Comparison of ENCODE assay signal across 10 cellular contexts in genomic region chr10:100265821-100266485, GRCh38. TPM values are rescaled to one million over a fixed set of nuclear protein-coding genes. Genes with fewer than 3 reads are reported as not detected.
A peak's percentile ranks its signal among the peaks of the same experiment; 100 is the strongest.
DNase-seq lines count a peak whose midpoint lies in the region; ATAC-seq, FAIRE-seq and TF ChIP-seq lines count a peak whose summit lies in the region.
"Had no signal": no experiment of that assay in that cellular context is flagged by ENCODE, and none has a peak within 500 bp of the region (broad histone marks: within the 10 kb centered on the region; RNA-seq: fewer than 3 reads in every experiment).

No MANE protein-coding gene starts in this region.

- no peak for TF ChIP-seq POLR2A in A549 (IDR thresholded peaks at IDR 0.05; ENCODE audit: low read length)

- 92% methylated on average over 15 of the region's 15 CpGs for WGBS in A549 (ENCODE audit: missing lambda C conversion rate)
- WGBS in GM23248 (ENCODE audit: low coverage in 1 of 2, low lambda C conversion rate in 2 of 2, missing lambda C conversion rate in 2 of 2), 2 experiments = 90 to 91% methylated on average over 15 of the region's 15 CpGs

- H3K27me3 ChIP-seq in GM23248 (replicated peaks; ENCODE audit: insufficient read depth) = no peaks in the 10 kb centered on the region
- H3K27me3 ChIP-seq in lower lobe of right lung (ENCODE audit: low read depth) = no peaks in the 10 kb centered on the region

- peaks cover 7% of the 10 kb centered on the region for H3F3A ChIP-seq in GM23248 (ENCODE audit: insufficient read depth)

- peaks cover 15% of the 10 kb centered on the region for H3K36me3 Mint-ChIP-seq in activated CD8-positive, alpha-beta T cell treated with anti-CD3 and anti-CD28 coated beads, Interleukin-2, amount 10 ng/mL, durations not matched to agents 7 days and 5 days (ENCODE audit: low read depth)

- H3K4me3 Mint-ChIP-seq in activated CD8-positive, alpha-beta T cell treated with anti-CD3 and anti-CD28 coated beads, Interleukin-2, amount 10 ng/mL, durations not matched to agents 7 days and 5 days = peak overlapping the region; percentile 57

- no peaks in the 10 kb centered on the region for H3K27me3 Mint-ChIP-seq in activated CD8-positive, alpha-beta T cell treated with anti-CD3 and anti-CD28 coated beads, Interleukin-2, amount 10 ng/mL, durations not matched to agents 7 days and 5 days (ENCODE audit: low read depth)

- in situ Hi-C loops in GM23248 (cut with MboI) = no loop called here

- DNase-seq in A549 (ENCODE audit: low read depth in 1 of 2, low spot score in 1 of 2) (no peak), GM23248 (peak; percentile 21), lower lobe of right lung (no peak), NCI-H1417 treated with DMSO at 0.1 percent for 48 hours (lab: John Stamatoyannopoulos, UW) (no peak), SIG-M5 treated with dmso at 0.1 percent for 504 hours (lab: John Stamatoyannopoulos, UW; ENCODE audit: unreplicated experiment) (no peak)
- DNase-seq in activated CD8-positive, alpha-beta T cell treated with anti-CD3 and anti-CD28 coated beads, Interleukin-2, amount 10 ng/mL, durations not matched to agents 7 days and 5 days = no peak
- DNase-seq: DMS79 treated with DMSO at 0.1 percent for 48 hours, NCI-H446 had no signal

- no peak overlapping the region for H2AFZ ChIP-seq in GM23248

- TF ChIP-seq RAD21 in A549 (conservative IDR thresholded peaks at IDR 0.05 in 1 of 2, IDR thresholded peaks at IDR 0.05 in 1 of 2) = no peak

- no peaks in the 10 kb centered on the region for H3K9me3 ChIP-seq in A549
- H3K9me3 ChIP-seq in GM23248 (ENCODE audit: low read depth) = no peaks in the 10 kb centered on the region
- H3K9me3 ChIP-seq in lower lobe of right lung = no peaks in the 10 kb centered on the region

- H3K4me2 ChIP-seq in A549 = peak overlapping the region; percentile 86
- H3K4me2 ChIP-seq in GM23248 (ENCODE audit: unreplicated experiment) = peak overlapping the region; percentile 87

- H3K79me2 ChIP-seq in GM23248 (ENCODE audit: insufficient read depth) = peaks cover 62% of the 10 kb centered on the region

- H3K4me3 ChIP-seq in A549 (peak overlapping the region; percentile 83; the same call in 2 of the 3 replicates), GM23248 (peak overlapping the region; percentile 93), lower lobe of right lung (peak overlapping the region; percentile 93)

- H3K36me3 ChIP-seq in GM23248 (ENCODE audit: low read depth) (no peaks in the 10 kb centered on the region; the same call in 1 of the 2 replicates), lower lobe of right lung (peaks cover 22% of the 10 kb centered on the region)

- H3K9ac ChIP-seq in GM23248 = peak overlapping the region; percentile 96; the same call in 1 of the 2 replicates

- peak overlapping the region; percentile 44 for H3K27ac Mint-ChIP-seq in activated CD8-positive, alpha-beta T cell treated with anti-CD3 and anti-CD28 coated beads, Interleukin-2, amount 10 ng/mL, durations not matched to agents 7 days and 5 days

- no peak for FAIRE-seq in A549 (lab: Jason Lieb, UNC)

- H3K9me2 ChIP-seq in GM23248 (ENCODE audit: insufficient read depth) = no peaks in the 10 kb centered on the region

- no peak overlapping the region for H3K27ac ChIP-seq in A549
- no peak overlapping the region for H3K27ac ChIP-seq in GM23248
- H3K27ac ChIP-seq in lower lobe of right lung = no peak overlapping the region

- H3K4me1 Mint-ChIP-seq in activated CD8-positive, alpha-beta T cell treated with anti-CD3 and anti-CD28 coated beads, Interleukin-2, amount 10 ng/mL, durations not matched to agents 7 days and 5 days (ENCODE audit: low read depth) = peaks cover 28% of the 10 kb centered on the region

- no peak for TF ChIP-seq EP300 in A549 (IDR thresholded peaks at IDR 0.05)

- POLR2A ChIA-PET in A549 (lab: Yijun Ruan, JAX) = no interaction called here
- POLR2A ChIA-PET in activated CD8-positive, alpha-beta T cell treated with anti-CD3 and anti-CD28 coated beads, Interleukin-2, amount 10 ng/mL, durations not matched to agents 7 days and 5 days (lab: Charles Lee) = interaction anchor here (0.6 kb wide), 1 partner anchor 731 kb away, joined by 3 read pairs; no protein-coding TSS in a partner anchor

- CTCF ChIA-PET in A549 (lab: Yijun Ruan, JAX) = no interaction called here
- CTCF ChIA-PET in activated CD8-positive, alpha-beta T cell treated with anti-CD3 and anti-CD28 coated beads, Interleukin-2, amount 10 ng/mL, durations not matched to agents 7 days and 5 days (lab: Charles Lee) = interaction anchor here (1.0 kb wide), 1 partner anchor 12 kb away, joined by 3 read pairs; no protein-coding TSS in a partner anchor

- H4K20me1 ChIP-seq in GM23248 (ENCODE audit: insufficient read depth) = no peaks in the 10 kb centered on the region

- no peaks in the 10 kb centered on the region for H3K9me3 Mint-ChIP-seq in activated CD8-positive, alpha-beta T cell treated with anti-CD3 and anti-CD28 coated beads, Interleukin-2, amount 10 ng/mL, durations not matched to agents 7 days and 5 days (ENCODE audit: insufficient read depth)

- TF ChIP-seq CTCF in A549 (IDR thresholded peaks at IDR 0.05) (no peak), lower lobe of right lung (IDR thresholded peaks at IDR 0.05) (no peak)

- intact Hi-C loops in lower lobe of right lung (cut with DNase I) = no loop called here

- no peak for ATAC-seq in A549
- no peak for ATAC-seq in activated CD8-positive, alpha-beta T cell treated with anti-CD3 and anti-CD28 coated beads, Interleukin-2, amount 10 ng/mL, durations not matched to agents 7 days and 5 days
- ATAC-seq in lower lobe of right lung = no peak
- ATAC-seq in HG03571 (IDR thresholded peaks at IDR 0.05; ENCODE audit: unreplicated experiment) = no peak
- ATAC-seq in GM18868 (IDR thresholded peaks at IDR 0.05; ENCODE audit: unreplicated experiment) = no peak

- H3K4me1 ChIP-seq in A549 (peaks cover 8% of the 10 kb centered on the region; the same call in 1 of the 3 replicates), GM23248 (ENCODE audit: insufficient read depth) (0 out of 2 replicates have a peak, but pooled peaks cover 6% of the 10 kb centered on the region), lower lobe of right lung (peaks cover 22% of the 10 kb centered on the region)

TF ChIP-seq in A549, 52 proteins besides CTCF, POLR2A, EP300 and RAD21 (continues in another document):
- no peak for TF ChIP-seq CBX8 (IDR thresholded peaks at IDR 0.05)
- TF ChIP-seq CEBPB (IDR thresholded peaks at IDR 0.05) = no peak
- TF ChIP-seq RFX5 (IDR thresholded peaks at IDR 0.05) = no peak
- TF ChIP-seq SREBF2 (IDR thresholded peaks at IDR 0.05) = no peak
- TF ChIP-seq CHD4 (IDR thresholded peaks at IDR 0.05; ENCODE audit: borderline replicate concordance) = no peak
- no peak for TF ChIP-seq NPAS2 (CRISPR knock-in tag; IDR thresholded peaks at IDR 0.05; ENCODE audit: borderline replicate concordance)
- no peak for TF ChIP-seq CHD2 (IDR thresholded peaks at IDR 0.05; ENCODE audit: low read length, partially characterized antibody)
- no peak for TF ChIP-seq BCL3 (IDR thresholded peaks at IDR 0.05)
- no peak for TF ChIP-seq NR3C1 (IDR thresholded peaks at IDR 0.05)
- no peak for TF ChIP-seq JUNB (IDR thresholded peaks at IDR 0.05)

RNA-seq across cellular contexts. Expression of gene CWF19L1, which starts 1.5 kb away (rescaled TPM):
- polyA plus RNA-seq in A549 (2011; rRNA removed) (30.2 and 33.6 TPM in 2 replicates), A549 (2017; fragmentation: RNase III; extraction: RNeasy Plus Mini Kit Qiagen cat#74134 plus additional on column Dnase treatment) (24.7 to 25.6 TPM (median 24.7 TPM) in 3 replicates), GM23248 (2016; fragmentation: Nextera tagmentation; extraction: Ambion mirVana) (17.4 and 17.5 TPM in 2 replicates)
- polyA plus RNA-seq in A549 (2012; cell fraction: cytosol; rRNA removed) = 8.6 and 9.1 TPM in 2 replicates
- 9.7 and 18.8 TPM in 2 replicates for polyA plus RNA-seq in A549 (2012; cell fraction: nucleus; rRNA removed)
- 20.2 and 20.9 TPM in 2 replicates for polyA minus RNA-seq in A549 (2011; rRNA and poly(A)+ RNA removed)
- 22.6 and 25.9 TPM in 2 replicates for total RNA-seq in GM23248 (2014; rRNA removed; shearing (Covaris generic))
- 10 to 100 TPM; 42.9 to 46.9 TPM for total RNA-seq in activated CD8-positive, alpha-beta T cell treated with anti-CD3 and anti-CD28 coated beads, Interleukin-2, amount 10 ng/mL, durations not matched to agents 7 days and 5 days
- total RNA-seq in lower lobe of right lung = 18.1 TPM

RNA-seq across cellular contexts. Expression of gene BLOC1S2, which starts 20.5 kb away (rescaled TPM):
- polyA plus RNA-seq in A549 (2011; rRNA removed) (56.9 and 91.0 TPM in 2 replicates), A549 (2017; fragmentation: RNase III; extraction: RNeasy Plus Mini Kit Qiagen cat#74134 plus additional on column Dnase treatment) (87.6 to 90.9 TPM (median 88.5 TPM) in 3 replicates), GM23248 (2016; fragmentation: Nextera tagmentation; extraction: Ambion mirVana) (90.8 and 97.6 TPM in 2 replicates)
- polyA plus RNA-seq in A549 (2012; cell fraction: cytosol; rRNA removed) = 24.2 and 26.6 TPM in 2 replicates
- 7.9 and 8.7 TPM in 2 replicates for polyA plus RNA-seq in A549 (2012; cell fraction: nucleus; rRNA removed)
- polyA minus RNA-seq in A549 (2011; rRNA and poly(A)+ RNA removed) = 10.3 and 10.7 TPM in 2 replicates
- 56.7 and 72.6 TPM in 2 replicates for total RNA-seq in GM23248 (2014; rRNA removed; shearing (Covaris generic))
- 10 to 100 TPM; 49.9 to 54.6 TPM for total RNA-seq in activated CD8-positive, alpha-beta T cell treated with anti-CD3 and anti-CD28 coated beads, Interleukin-2, amount 10 ng/mL, durations not matched to agents 7 days and 5 days
- 45.4 TPM for total RNA-seq in lower lobe of right lung

RNA-seq across cellular contexts. Expression of gene CHUK, which starts 36.6 kb away (rescaled TPM):
- 33.2 and 44.5 TPM in 2 replicates for polyA plus RNA-seq in A549 (2011; rRNA removed)
- 8.6 and 8.7 TPM in 2 replicates for polyA plus RNA-seq in A549 (2012; cell fraction: cytosol; rRNA removed)
- polyA plus RNA-seq in A549 (2012; cell fraction: nucleus; rRNA removed) = 3.8 and 5.8 TPM in 2 replicates
- 22.6 to 23.5 TPM (median 22.7 TPM) in 3 replicates for polyA plus RNA-seq in A549 (2017; fragmentation: RNase III; extraction: RNeasy Plus Mini Kit Qiagen cat#74134 plus additional on column Dnase treatment)
- polyA minus RNA-seq in A549 (2011; rRNA and poly(A)+ RNA removed) = 14.5 and 15.8 TPM in 2 replicates
- 18.7 and 21.7 TPM in 2 replicates for total RNA-seq in GM23248 (2014; rRNA removed; shearing (Covaris generic))
- polyA plus RNA-seq in GM23248 (2016; fragmentation: Nextera tagmentation; extraction: Ambion mirVana) = 11.0 and 12.7 TPM in 2 replicates
- total RNA-seq in activated CD8-positive, alpha-beta T cell treated with anti-CD3 and anti-CD28 coated beads, Interleukin-2, amount 10 ng/mL, durations not matched to agents 7 days and 5 days = 10 to 100 TPM; 25.2 to 28.1 TPM
- total RNA-seq in lower lobe of right lung = 20.0 TPM
